In genomic region chr17:20268700-20269475, GRCh38 we compare ENCODE assay signal across 14 cellular contexts.
DNase-seq lines count a peak whose midpoint lies in the region; ATAC-seq and TF ChIP-seq lines count a peak whose summit lies in the region.
"Had no signal": no experiment of that assay in that cellular context is flagged by ENCODE, and none has a peak within 500 bp of the region (broad histone marks: within the 10 kb centered on the region; RNA-seq: fewer than 3 reads in every experiment).

No MANE protein-coding gene starts in this region.

- H3K27me3 ChIP-seq in H9 (ENCODE audit: insufficient read depth, low read length) (no peaks in the 10 kb centered on the region), trophoblast cell (ENCODE audit: insufficient read depth, low read length) (no peaks in the 10 kb centered on the region)
- H3K27me3 ChIP-seq: SJCRH30 had no signal

- no peak overlapping the region for H2BK12ac ChIP-seq in H9 (ENCODE audit: insufficient read length, low read depth, low read length)
- H2BK12ac ChIP-seq in trophoblast cell (ENCODE audit: low read length) = no peak overlapping the region

- POLR2A ChIA-PET in WTC11 (lab: Charles Lee) = no interaction called here

- H2BK5ac ChIP-seq in H9 (ENCODE audit: insufficient read length, low read length) = no peak overlapping the region
- H2BK5ac ChIP-seq in trophoblast cell (ENCODE audit: low read depth, low read length, poor library complexity) = no peak overlapping the region

- H2AFZ ChIP-seq in H9 (ENCODE audit: low read length) (no peak overlapping the region), trophoblast cell (ENCODE audit: insufficient read depth, low read length, poor library complexity) (no peak overlapping the region)
- H2AFZ ChIP-seq: GM23248 had no signal

- H4K20me1 ChIP-seq in H9 (ENCODE audit: control insufficient read depth, insufficient read depth, insufficient read length) = no peaks in the 10 kb centered on the region

- no peaks in the 10 kb centered on the region for H3K9me3 ChIP-seq in H9 (ENCODE audit: control insufficient read depth, low read depth, low read length)
- peaks cover 1% of the 10 kb centered on the region for H3K9me3 ChIP-seq in trophoblast cell (ENCODE audit: insufficient read depth, low read depth, low read length)
- H3K9me3 ChIP-seq: SJCRH30 had no signal

- H3K36me3 Mint-ChIP-seq in H9 (ENCODE audit: insufficient read depth in 1 of 3, low read depth in 3 of 3) = peaks cover 8 to 27% (median 13%) of the 10 kb centered on the region in 3 experiments; a peak in 5 of 7 replicates
- H3K36me3 Mint-ChIP-seq in WTC11 = peaks cover 16% of the 10 kb centered on the region
- H3K36me3 Mint-ChIP-seq in endothelial cell (ENCODE audit: low read depth, unreplicated experiment) = no peaks in the 10 kb centered on the region

- H3K18ac ChIP-seq in H9 (ENCODE audit: insufficient read length, low read depth, low read length) (no peak overlapping the region), trophoblast cell (ENCODE audit: low read length) (no peak overlapping the region)

- no peak overlapping the region for H3K4me3 ChIP-seq in trophoblast cell (ENCODE audit: low read depth, low read length)
- H3K4me3 ChIP-seq: GM12878, GM23248, K562, SJCRH30 had no signal

- H3K27me3 Mint-ChIP-seq in H9 (ENCODE audit: low read depth) (no peaks in the 10 kb centered on the region), WTC11 (ENCODE audit: low read depth) (no peaks in the 10 kb centered on the region), endothelial cell (ENCODE audit: unreplicated experiment) (no peaks in the 10 kb centered on the region)

- H3K79me2 ChIP-seq in H9 (ENCODE audit: insufficient read depth, low read length) (no peaks in the 10 kb centered on the region), trophoblast cell (ENCODE audit: control insufficient read depth, insufficient read depth, low read length, poor library complexity) (no peaks in the 10 kb centered on the region)

- H4K12ac ChIP-seq in trophoblast cell (ENCODE audit: low read depth, low read length) = no peak overlapping the region

- H3K27ac Mint-ChIP-seq in H9 (peak overlapping the region in 2 of 3 experiments; percentile 82 to 85; a peak in 4 of 7 replicates), WTC11 (peak overlapping the region; percentile 50), endothelial cell (ENCODE audit: unreplicated experiment) (peak overlapping the region; percentile 72)

- no peak overlapping the region for H3T11ph ChIP-seq in H9 (ENCODE audit: low read length)

- H3K14ac ChIP-seq in H9 (ENCODE audit: insufficient read depth, low read length) = no peak overlapping the region
- no peak overlapping the region for H3K14ac ChIP-seq in trophoblast cell (ENCODE audit: low read length)

- H2BK120ac ChIP-seq in H9 (ENCODE audit: low read depth, low read length, poor library complexity, severe bottlenecking) (no peak overlapping the region), trophoblast cell (ENCODE audit: insufficient read depth, low read length, poor library complexity) (no peak overlapping the region)

- no peak overlapping the region for H3K4me3 Mint-ChIP-seq in H9
- H3K4me3 Mint-ChIP-seq in WTC11 = no peak overlapping the region
- no peak overlapping the region for H3K4me3 Mint-ChIP-seq in endothelial cell (ENCODE audit: unreplicated experiment)

- no peak overlapping the region for H3K4ac ChIP-seq in H9 (ENCODE audit: low read depth, low read length)
- H3K4ac ChIP-seq in trophoblast cell (ENCODE audit: low read depth, low read length) = no peak overlapping the region

- H3K23me2 ChIP-seq in H9 (ENCODE audit: insufficient read length, low read depth, low read length, poor library complexity, severe bottlenecking) = no peaks in the 10 kb centered on the region

- H4K8ac ChIP-seq in H9 (replicated peaks; ENCODE audit: insufficient read length, low read depth, low read length) = no peak overlapping the region
- H4K8ac ChIP-seq in trophoblast cell (ENCODE audit: low read depth, low read length) = no peak overlapping the region

- H3K23ac ChIP-seq in H9 (ENCODE audit: insufficient read length, low read depth, low read length) (no peak overlapping the region), trophoblast cell (ENCODE audit: low read length) (peak overlapping the region; percentile 31)

- intact Hi-C loops in posterior vena cava (cut with DNase I) = loop anchor here in 1 of 2 donors (5.0 kb wide), 1 partner anchor 1133 kb away; no protein-coding TSS in a partner anchor

- H3K56ac ChIP-seq in H9 (ENCODE audit: insufficient read length, low read depth, low read length) = no peak overlapping the region

- no peak for TF ChIP-seq CTCF in H9 (conservative IDR thresholded peaks at IDR 0.05)
- no peak for TF ChIP-seq CTCF in WTC11 (IDR thresholded peaks at IDR 0.05)
- TF ChIP-seq CTCF in endothelial cell (IDR thresholded peaks at IDR 0.05; ENCODE audit: unreplicated experiment) = no peak

- no CpG with 5 or more reads among the region's 9 CpGs for WGBS in H9 (ENCODE audit: extremely low coverage, insufficient read length, low lambda C conversion rate)
- WGBS in trophoblast cell (ENCODE audit: extremely low coverage, insufficient coverage, insufficient read length) = no CpG with 5 or more reads among the region's 9 CpGs

- DNase-seq in H9 (no peak), WTC11 (ENCODE audit: low spot score) (no peak), endothelial cell (ENCODE audit: low spot score) (no peak), trophoblast cell (no peak), posterior vena cava (ENCODE audit: low spot score) (no peak), NCI-H226 (no peak), foreskin melanocyte (no peak)
- DNase-seq: GDM1; GM23248; NCI-H187 treated with DMSO at 0.1 percent for 48 hours; NK-92 treated with Interleukin-12 subunit alpha and Interleukin-12 subunit beta, amount 100 ng/mL, for 24 hours had no signal

- H3K9me3 Mint-ChIP-seq in H9 = no peaks in the 10 kb centered on the region
- H3K9me3 Mint-ChIP-seq in WTC11 = no peaks in the 10 kb centered on the region
- no peaks in the 10 kb centered on the region for H3K9me3 Mint-ChIP-seq in endothelial cell (ENCODE audit: unreplicated experiment)

- no peaks in the 10 kb centered on the region for H3K4me1 ChIP-seq in H9 (ENCODE audit: insufficient read depth, low read length)
- H3K4me1 ChIP-seq in trophoblast cell (ENCODE audit: control insufficient read depth in 1 of 2, insufficient read depth in 2 of 2, low read length in 2 of 2) = peaks cover 0 to 3% of the 10 kb centered on the region in 2 experiments

- no peak overlapping the region for H3K4me2 ChIP-seq in H9 (ENCODE audit: insufficient read depth, insufficient read length, low read length)
- H3K4me2 ChIP-seq in trophoblast cell (ENCODE audit: low read length) = no peak overlapping the region

- H3K36me3 ChIP-seq in trophoblast cell (ENCODE audit: control insufficient read depth in 1 of 2, insufficient read depth in 2 of 2, low read length in 2 of 2) = peaks cover 19 to 33% of the 10 kb centered on the region in 2 experiments
- H3K36me3 ChIP-seq: SJCRH30 had no signal

- H3K79me1 ChIP-seq in H9 (ENCODE audit: insufficient read depth, low read depth, low read length, poor library complexity, severe bottlenecking) = no peaks in the 10 kb centered on the region
- H3K79me1 ChIP-seq in trophoblast cell (ENCODE audit: low read length) = no peaks in the 10 kb centered on the region

- no peak for ATAC-seq in WTC11
- ATAC-seq: GM12878, K562 had no signal

- no peak overlapping the region for H4K5ac ChIP-seq in H9 (ENCODE audit: insufficient read length, low read depth, low read length)

- CTCF ChIA-PET in WTC11 (lab: Charles Lee) = no interaction called here

- H3K9ac ChIP-seq in H9 (ENCODE audit: extremely low read depth, insufficient read length, low read length) (no peak overlapping the region), trophoblast cell (ENCODE audit: low read length) (no peak overlapping the region)
- H3K9ac ChIP-seq: GM23248 had no signal

- no peak overlapping the region for H2AK5ac ChIP-seq in H9 (ENCODE audit: insufficient read length, low read length)
- no peak overlapping the region for H2AK5ac ChIP-seq in trophoblast cell (ENCODE audit: low read length)

- H3K4me1 Mint-ChIP-seq in H9 = peaks cover 11 to 18% of the 10 kb centered on the region in 2 experiments
- H3K4me1 Mint-ChIP-seq in WTC11 = peaks cover 16% of the 10 kb centered on the region
- H3K4me1 Mint-ChIP-seq in endothelial cell (ENCODE audit: unreplicated experiment) = peaks cover 22% of the 10 kb centered on the region

- no peak overlapping the region for H2BK15ac ChIP-seq in H9 (ENCODE audit: low read depth, low read length)

- no peak overlapping the region for H2BK20ac ChIP-seq in H9 (ENCODE audit: low read depth, low read length, poor library complexity, severe bottlenecking)

- H3K27ac ChIP-seq in H9 (ENCODE audit: insufficient read length, low read depth, low read length) = no peak overlapping the region
- no peak overlapping the region for H3K27ac ChIP-seq in trophoblast cell (ENCODE audit: low read depth, low read length)
- H3K27ac ChIP-seq: GM23248, SJCRH30 had no signal

- no peak overlapping the region for H4K91ac ChIP-seq in H9 (ENCODE audit: insufficient read length, low read depth, low read length)
- H4K91ac ChIP-seq in trophoblast cell (ENCODE audit: low read depth, low read length) = no peak overlapping the region

TF ChIP-seq in WTC11, 78 proteins besides CTCF, POLR2A, EP300 and RAD21 (continues in another document):
- no peak for TF ChIP-seq TEAD4 (CRISPR knock-in tag; IDR thresholded peaks at IDR 0.05)
- TF ChIP-seq ZMAT4 (CRISPR knock-in tag; IDR thresholded peaks at IDR 0.05) = no peak
- TF ChIP-seq JAZF1 (CRISPR knock-in tag; IDR thresholded peaks at IDR 0.05) = no peak
- TF ChIP-seq IRF1 (CRISPR knock-in tag; IDR thresholded peaks at IDR 0.05) = no peak
- TF ChIP-seq FOXP1 (CRISPR knock-in tag; IDR thresholded peaks at IDR 0.05; ENCODE audit: borderline replicate concordance) = no peak
